ENCODE assay signal across 8 cellular contexts in genomic region chr4:15779336-15779735, GRCh38. TPM values are rescaled to one million over a fixed set of nuclear protein-coding genes. Genes with fewer than 3 reads are reported as not detected.
A peak's percentile ranks its signal among the peaks of the same experiment; 100 is the strongest.
DNase-seq lines count a peak whose midpoint lies in the region; ATAC-seq and TF ChIP-seq lines count a peak whose summit lies in the region.

No MANE protein-coding gene starts in this region.

- no peaks in the 10 kb centered on the region for H3K36me3 ChIP-seq in CD8-positive, alpha-beta memory T cell (ENCODE audit: insufficient read depth, low read length)
- no peaks in the 10 kb centered on the region for H3K36me3 ChIP-seq in heart left ventricle

- no peaks in the 10 kb centered on the region for H3K36me3 Mint-ChIP-seq in CD8-positive, alpha-beta memory T cell
- H3K36me3 Mint-ChIP-seq in activated naive CD4-positive, alpha-beta T cell treated with anti-CD3 and anti-CD28 coated beads, Interleukin-2, amount 50 U/mL, for 72 hours: peaks cover 6 to 40% of the 10 kb centered on the region in 2 donors

- H3K4me1 Mint-ChIP-seq in CD8-positive, alpha-beta memory T cell: peaks cover 34 to 57% (median 39%) of the 10 kb centered on the region in 3 donors

- peak overlapping the region; percentile 58 for H3K4me3 ChIP-seq in CD8-positive, alpha-beta memory T cell (ENCODE audit: low read length)
- H3K4me3 ChIP-seq in heart left ventricle: peak overlapping the region; percentile 54 to 90 (median 62)

- TF ChIP-seq CTCF in heart left ventricle (IDR thresholded peaks at IDR 0.05): peak in 11 of 12 donors; percentile 15 to 66 (median 36)

- no peak for TF ChIP-seq POLR2A in heart left ventricle (IDR thresholded peaks at IDR 0.05)

- H3K4me3 Mint-ChIP-seq in CD8-positive, alpha-beta memory T cell: peak overlapping the region; percentile 75 to 92 (median 84)

- peak overlapping the region in 5 of 8 donors; percentile 3 to 83 (median 25) for H3K27ac Mint-ChIP-seq in CD8-positive, alpha-beta memory T cell
- peak overlapping the region; percentile 78 to 81 for H3K27ac Mint-ChIP-seq in activated naive CD4-positive, alpha-beta T cell treated with anti-CD3 and anti-CD28 coated beads, Interleukin-2, amount 50 U/mL, for 72 hours

- CTCF ChIA-PET in CD8-positive, alpha-beta memory T cell (lab: Charles Lee): interaction anchor here (1.7 kb wide), 1 partner anchor 23 kb away, joined by 6 read pairs; no protein-coding TSS in a partner anchor

- peaks cover 5 to 7% of the 10 kb centered on the region in 2 donors for H3K27me3 Mint-ChIP-seq in CD8-positive, alpha-beta memory T cell

- ATAC-seq in activated naive CD4-positive, alpha-beta T cell treated with anti-CD3 and anti-CD28 coated beads, Interleukin-2, amount 50 U/mL, for 72 hours: no peak
- peak; percentile 69 to 83 (median 75) for ATAC-seq in heart left ventricle
- ATAC-seq in HG03565 (IDR thresholded peaks at IDR 0.05; ENCODE audit: unreplicated experiment): no peak
- ATAC-seq in GM21737 (IDR thresholded peaks at IDR 0.05; ENCODE audit: unreplicated experiment): no peak
- no peak for ATAC-seq in activated CD4-positive, CD25-positive, alpha-beta regulatory T cell treated with anti-CD3 and anti-CD28 coated beads, Interleukin-2, amount 50 U/mL, for 24 hours

- H3K9me3 Mint-ChIP-seq in CD8-positive, alpha-beta memory T cell: no peaks in the 10 kb centered on the region
- no peaks in the 10 kb centered on the region for H3K9me3 Mint-ChIP-seq in activated naive CD4-positive, alpha-beta T cell treated with anti-CD3 and anti-CD28 coated beads, Interleukin-2, amount 50 U/mL, for 72 hours

- no peak overlapping the region for H3K27ac ChIP-seq in CD8-positive, alpha-beta memory T cell (ENCODE audit: low read depth, low read length)
- H3K27ac ChIP-seq in heart left ventricle: peak overlapping the region in 9 of 12 donors; percentile 48 to 79 (median 65)

- no peaks in the 10 kb centered on the region for H3K9me3 ChIP-seq in CD8-positive, alpha-beta memory T cell (ENCODE audit: low read length)
- no peaks in the 10 kb centered on the region for H3K9me3 ChIP-seq in heart left ventricle

- DNase-seq in CD8-positive, alpha-beta memory T cell: no peak
- peak; percentile 91 for DNase-seq in HuH-7.5 (ENCODE audit: low spot score)
- no peak for DNase-seq in activated naive CD4-positive, alpha-beta T cell treated with anti-CD3 and anti-CD28 coated beads, Interleukin-2, amount 50 U/mL, for 72 hours (ENCODE audit: low spot score in 2 of 2)
- peak; percentile 52 to 69 (median 57) for DNase-seq in heart left ventricle
- peak; percentile 39 for DNase-seq in occipital lobe (lab: John Stamatoyannopoulos, UW)

- POLR2A ChIA-PET in CD8-positive, alpha-beta memory T cell (lab: Charles Lee): interaction anchor here (0.6 kb wide), 1 partner anchor 18 kb away, joined by 12 read pairs; no protein-coding TSS in a partner anchor

- intact Hi-C loops in heart left ventricle (cut with DNase I): loop anchor here in 1 of 10 donors (2.0 kb wide), 1 partner anchor 49 kb away; no protein-coding TSS in a partner anchor

- 1 to 2% (median 1%) methylated on average over 13 of the region's 13 CpGs for WGBS in heart left ventricle, 4 donors

- H3K4me1 ChIP-seq in CD8-positive, alpha-beta memory T cell (ENCODE audit: insufficient read depth, low read length): peaks cover 38% of the 10 kb centered on the region
- H3K4me1 ChIP-seq in heart left ventricle: peaks cover 0 to 48% (median 7%) of the 10 kb centered on the region in 12 donors

- no peaks in the 10 kb centered on the region for H3K27me3 ChIP-seq in CD8-positive, alpha-beta memory T cell (ENCODE audit: insufficient read depth, low read length, poor library complexity, severe bottlenecking)
- H3K27me3 ChIP-seq in heart left ventricle: no peaks in the 10 kb centered on the region

RNA-seq across cellular contexts. Expression of gene CD38, which starts 1.2 kb away (rescaled TPM):
- 10 to 100 TPM in 1 of 2 experiments, 1 to 10 TPM in 1; 9.0 to 11.7 TPM for total RNA-seq in CD8-positive, alpha-beta memory T cell
- 2.1 TPM for polyA plus RNA-seq in CD8-positive, alpha-beta memory T cell
- 10 to 100 TPM; 10.7 to 32.8 TPM for total RNA-seq in activated naive CD4-positive, alpha-beta T cell treated with anti-CD3 and anti-CD28 coated beads, Interleukin-2, amount 50 U/mL, for 72 hours
- total RNA-seq in heart left ventricle (10 to 100 TPM in 3 of 9 donors, 1 to 10 TPM in 6; 1.0 to 12.4 (median 3.0) TPM), occipital lobe (6.1 TPM)
- 1 to 10 TPM; 1.8 to 2.1 TPM for polyA plus RNA-seq in heart left ventricle

Comparison
In these comparisons a context has a peak if more than half of its experiments do, and no peak if none do; other contexts are left out.
1. DNase-seq: peak in HuH-7.5 (single experiment), heart left ventricle (5 of 5) and occipital lobe (single experiment); none in CD8-positive, alpha-beta memory T cell (0 of 5) and activated naive CD4-positive, alpha-beta T cell treated with anti-CD3 and anti-CD28 coated beads, Interleukin-2, amount 50 U/mL, for 72 hours (0 of 2).
2. ATAC-seq: peak in heart left ventricle (4 of 4); none in activated naive CD4-positive, alpha-beta T cell treated with anti-CD3 and anti-CD28 coated beads, Interleukin-2, amount 50 U/mL, for 72 hours (0 of 2), HG03565 (single experiment), GM21737 (single experiment) and activated CD4-positive, CD25-positive, alpha-beta regulatory T cell treated with anti-CD3 and anti-CD28 coated beads, Interleukin-2, amount 50 U/mL, for 24 hours (0 of 2).